15 cellular contexts compared by ENCODE assay signal in the genomic region with DNA sequence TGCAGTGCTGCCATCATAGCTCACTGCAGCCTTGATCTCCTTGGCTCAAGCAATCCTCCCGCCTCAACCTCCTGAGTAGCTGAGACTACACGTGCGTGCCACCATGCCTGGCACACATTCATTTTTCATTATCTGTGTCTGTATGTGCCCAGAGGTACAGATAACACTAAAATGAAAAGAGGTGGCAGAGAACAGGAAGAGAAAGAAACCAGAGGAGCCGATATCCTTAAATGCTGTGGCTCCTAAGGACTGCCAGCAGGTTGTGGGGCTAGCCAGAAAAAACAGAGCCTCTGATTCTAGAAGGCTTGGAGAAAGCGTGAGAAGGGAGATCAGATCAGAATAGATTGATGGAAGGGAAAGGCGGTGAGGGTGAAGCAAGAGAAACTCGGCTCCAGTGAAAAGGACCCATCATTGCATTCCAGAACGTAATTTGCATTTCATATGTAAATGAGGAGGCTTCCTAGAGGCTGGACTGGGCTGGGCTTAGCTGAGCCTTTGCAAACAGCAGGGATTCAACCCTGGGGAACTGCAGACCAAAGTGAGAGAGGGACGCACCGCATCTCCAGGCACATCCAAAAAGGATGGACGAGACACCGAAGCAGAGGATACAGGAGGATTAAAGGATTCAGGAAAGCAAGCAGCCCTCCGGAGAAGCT.
DNase-seq lines count a peak whose midpoint lies in the region; ATAC-seq and TF ChIP-seq lines count a peak whose summit lies in the region.
"Had no signal": no experiment of that assay in that cellular context is flagged by ENCODE, and none has a peak within 500 bp of the region (broad histone marks: within the 10 kb centered on the region; RNA-seq: fewer than 3 reads in every experiment).

No MANE protein-coding gene starts in this region.

- H3K9me2 ChIP-seq in hepatocyte (replicated peaks; ENCODE audit: insufficient read depth), result no peaks in the 10 kb centered on the region

- in situ Hi-C loops in astrocyte of the spinal cord (cut with HindIII; ENCODE audit: low sequenced_read_pairs), result no loop called here

- no peak for ATAC-seq in HG03571 (IDR thresholded peaks at IDR 0.05; ENCODE audit: unreplicated experiment)
- ATAC-seq: CD8-positive, alpha-beta T cell; left colon had no signal

- H3K36me3 ChIP-seq in hepatocyte (replicated peaks; ENCODE audit: insufficient read depth, low read depth) (no peaks in the 10 kb centered on the region), rectal smooth muscle tissue (ENCODE audit: control insufficient read depth, insufficient read depth, low read length) (no peaks in the 10 kb centered on the region)
- H3K36me3 ChIP-seq: ovary, Peyer's patch had no signal

- H2AFZ ChIP-seq in hepatocyte, result no peak overlapping the region
- H2AFZ ChIP-seq: GM23248 had no signal

- no peaks in the 10 kb centered on the region for H3K9me3 ChIP-seq in hepatocyte (ENCODE audit: low read depth)
- H3K9me3 ChIP-seq: ovary, Peyer's patch had no signal

- no peaks in the 10 kb centered on the region for H4K20me1 ChIP-seq in hepatocyte (ENCODE audit: insufficient read depth, poor library complexity, severe bottlenecking)

- peaks cover 36% of the 10 kb centered on the region for H3K79me2 ChIP-seq in hepatocyte

- H3K4me1 ChIP-seq in hepatocyte (ENCODE audit: insufficient read depth) (peaks cover 47% of the 10 kb centered on the region), rectal smooth muscle tissue (ENCODE audit: control insufficient read depth, insufficient read depth, low read length) (peaks cover 13% of the 10 kb centered on the region)

- TF ChIP-seq CTCF in astrocyte of the spinal cord (IDR thresholded peaks at IDR 0.05; ENCODE audit: low read depth, low read length) (no peak), hepatocyte (IDR thresholded peaks at IDR 0.05; ENCODE audit: poor library complexity) (no peak)

- DNase-seq in HUDEP-2 (lab: John Stamatoyannopoulos, UW; ENCODE audit: unreplicated experiment in 76 of 76), result peak in 41 of 76 experiments; percentile 8 to 75 (median 33)
- DNase-seq in astrocyte of the spinal cord (ENCODE audit: low read depth, low spot score), result peak; percentile 18
- peak; percentile 36 for DNase-seq in hepatocyte (ENCODE audit: low spot score)
- no peak for DNase-seq in NCI-H1417 treated with DMSO at 0.1 percent for 48 hours (lab: John Stamatoyannopoulos, UW)
- DNase-seq in hepatic stellate cell (ENCODE audit: low spot score), result no peak
- DNase-seq in SHP77 (lab: John Stamatoyannopoulos, UW), result no peak
- DNase-seq: CD8-positive, alpha-beta T cell; GM23248; left colon; NCI-H2171 treated with DMSO at 0.1 percent for 48 hours; ovary; Peyer's patch had no signal

- H3K4me3 ChIP-seq in astrocyte of the spinal cord (ENCODE audit: low read depth, low read length) (peak overlapping the region; percentile 18), hepatocyte (no peak overlapping the region), rectal smooth muscle tissue (ENCODE audit: low read length) (no peak overlapping the region)
- H3K4me3 ChIP-seq: GM23248, ovary, Peyer's patch had no signal

- H3K27ac ChIP-seq in hepatocyte, result peak overlapping the region; percentile 73
- peak overlapping the region; percentile 15 for H3K27ac ChIP-seq in rectal smooth muscle tissue (ENCODE audit: low read depth, low read length)
- H3K27ac ChIP-seq: epithelial cell of prostate, GM23248, ovary had no signal

- no peak overlapping the region for H3K9ac ChIP-seq in rectal smooth muscle tissue (ENCODE audit: low read length)
- H3K9ac ChIP-seq: GM23248 had no signal

- no peaks in the 10 kb centered on the region for H3K27me3 ChIP-seq in hepatocyte
- no peaks in the 10 kb centered on the region for H3K27me3 ChIP-seq in rectal smooth muscle tissue (ENCODE audit: control insufficient read depth, insufficient read depth, low read length)
- H3K27me3 ChIP-seq: ovary, Peyer's patch had no signal

- peak overlapping the region; percentile 70 for H3K4me2 ChIP-seq in hepatocyte

- 36% methylated on average over 13 of the region's 13 CpGs for WGBS in hepatocyte (ENCODE audit: low lambda C conversion rate, missing lambda C conversion rate)

Comparison
In these comparisons a context has a peak if more than half of its experiments do, and no peak if none do; other contexts are left out.
1. DNase-seq: peak in HUDEP-2 (41 of 76), astrocyte of the spinal cord (single experiment) and hepatocyte (single experiment); none in NCI-H1417 treated with DMSO at 0.1 percent for 48 hours (single experiment), hepatic stellate cell (single experiment) and SHP77 (0 of 2).